In genomic region chrX:71068052-71068918, GRCh38 we compare ENCODE assay signal across 1 cellular context.
TF ChIP-seq lines count a peak whose summit lies in the region.

Gene SNX12, minus strand, starts transcription at chrX:71068334. Its CDS starts 28 bp downstream, at chrX:71068306.

TF ChIP-seq in HepG2, 621 proteins besides CTCF, POLR2A, EP300 and RAD21 (continued from another document):
- TF ChIP-seq SNAPC4 (CRISPR knock-in tag; IDR thresholded peaks at IDR 0.05) (no peak), CBX5 (CRISPR knock-in tag; IDR thresholded peaks at IDR 0.05; ENCODE audit: borderline replicate concordance) (no peak), CREB1 (IDR thresholded peaks at IDR 0.05) (peak; percentile 75), CREB1 (CRISPR knock-in tag; IDR thresholded peaks at IDR 0.05) (peak; percentile 72), TCF7L2 (IDR thresholded peaks at IDR 0.05; ENCODE audit: low read depth, low read length) (no peak), HMGA1 (CRISPR knock-in tag; conservative IDR thresholded peaks at IDR 0.05) (no peak), GTF3A (CRISPR knock-in tag; conservative IDR thresholded peaks at IDR 0.05) (no peak), ZSCAN9 (CRISPR knock-in tag; IDR thresholded peaks at IDR 0.05; ENCODE audit: borderline replicate concordance) (no peak; the same call in 1 of the 2 replicates), TFDP2 (CRISPR knock-in tag; IDR thresholded peaks at IDR 0.05) (peak; percentile 54; the same call in 1 of the 2 replicates), ZNF746 (CRISPR knock-in tag; IDR thresholded peaks at IDR 0.05) (no peak), HINFP (CRISPR knock-in tag; IDR thresholded peaks at IDR 0.05; ENCODE audit: low read depth) (no peak), NONO (IDR thresholded peaks at IDR 0.05) (no peak), NONO (CRISPR knock-in tag; conservative IDR thresholded peaks at IDR 0.05) (peak; percentile 37; the same call in 1 of the 2 replicates), ZNF264 (CRISPR knock-in tag; IDR thresholded peaks at IDR 0.05) (no peak), SRY (CRISPR knock-in tag; IDR thresholded peaks at IDR 0.05) (no peak), RBAK (CRISPR knock-in tag; IDR thresholded peaks at IDR 0.05) (no peak), ZNF432 (CRISPR knock-in tag; IDR thresholded peaks at IDR 0.05; ENCODE audit: borderline replicate concordance) (no peak), DNMT1 (CRISPR knock-in tag; IDR thresholded peaks at IDR 0.05) (no peak), CSRNP1 (CRISPR knock-in tag; IDR thresholded peaks at IDR 0.05) (no peak), CENPT (CRISPR knock-in tag; IDR thresholded peaks at IDR 0.05; ENCODE audit: low read depth) (no peak), TOPORS (CRISPR knock-in tag; IDR thresholded peaks at IDR 0.05) (no peak), SMAD1 (CRISPR knock-in tag; IDR thresholded peaks at IDR 0.05; ENCODE audit: borderline replicate concordance, low read depth) (no peak), ZSCAN20 (CRISPR knock-in tag; IDR thresholded peaks at IDR 0.05; ENCODE audit: borderline replicate concordance) (no peak), NFYB (CRISPR knock-in tag; IDR thresholded peaks at IDR 0.05) (peak; percentile 86), GZF1 (CRISPR knock-in tag; IDR thresholded peaks at IDR 0.05) (no peak), FOXK1 (CRISPR knock-in tag; IDR thresholded peaks at IDR 0.05; ENCODE audit: borderline replicate concordance, low read depth) (peak; percentile 86; the same call in 1 of the 2 replicates), ZNF841 (CRISPR knock-in tag; IDR thresholded peaks at IDR 0.05; ENCODE audit: borderline replicate concordance) (no peak), U2AF1 (optimal IDR thresholded peaks at IDR 0.05; ENCODE audit: low read depth, low read length) (no peak), GATAD1 (CRISPR knock-in tag; IDR thresholded peaks at IDR 0.05) (peak; percentile 87), ZNF496 (CRISPR knock-in tag; IDR thresholded peaks at IDR 0.05; ENCODE audit: insufficient replicate concordance) (no peak)
- TF ChIP-seq, protein P1, sequence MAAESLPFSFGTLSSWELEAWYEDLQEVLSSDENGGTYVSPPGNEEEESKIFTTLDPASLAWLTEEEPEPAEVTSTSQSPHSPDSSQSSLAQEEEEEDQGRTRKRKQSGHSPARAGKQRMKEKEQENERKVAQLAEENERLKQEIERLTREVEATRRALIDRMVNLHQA (CRISPR knock-in tag; IDR thresholded peaks at IDR 0.05), result no peak
- TF ChIP-seq, protein P2, sequence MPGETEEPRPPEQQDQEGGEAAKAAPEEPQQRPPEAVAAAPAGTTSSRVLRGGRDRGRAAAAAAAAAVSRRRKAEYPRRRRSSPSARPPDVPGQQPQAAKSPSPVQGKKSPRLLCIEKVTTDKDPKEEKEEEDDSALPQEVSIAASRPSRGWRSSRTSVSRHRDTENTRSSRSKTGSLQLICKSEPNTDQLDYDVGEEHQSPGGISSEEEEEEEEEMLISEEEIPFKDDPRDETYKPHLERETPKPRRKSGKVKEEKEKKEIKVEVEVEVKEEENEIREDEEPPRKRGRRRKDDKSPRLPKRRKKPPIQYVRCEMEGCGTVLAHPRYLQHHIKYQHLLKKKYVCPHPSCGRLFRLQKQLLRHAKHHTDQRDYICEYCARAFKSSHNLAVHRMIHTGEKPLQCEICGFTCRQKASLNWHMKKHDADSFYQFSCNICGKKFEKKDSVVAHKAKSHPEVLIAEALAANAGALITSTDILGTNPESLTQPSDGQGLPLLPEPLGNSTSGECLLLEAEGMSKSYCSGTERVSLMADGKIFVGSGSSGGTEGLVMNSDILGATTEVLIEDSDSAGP (CRISPR knock-in tag; IDR thresholded peaks at IDR 0.05; ENCODE audit: borderline replicate concordance), result no peak
